In the genomic region with DNA sequence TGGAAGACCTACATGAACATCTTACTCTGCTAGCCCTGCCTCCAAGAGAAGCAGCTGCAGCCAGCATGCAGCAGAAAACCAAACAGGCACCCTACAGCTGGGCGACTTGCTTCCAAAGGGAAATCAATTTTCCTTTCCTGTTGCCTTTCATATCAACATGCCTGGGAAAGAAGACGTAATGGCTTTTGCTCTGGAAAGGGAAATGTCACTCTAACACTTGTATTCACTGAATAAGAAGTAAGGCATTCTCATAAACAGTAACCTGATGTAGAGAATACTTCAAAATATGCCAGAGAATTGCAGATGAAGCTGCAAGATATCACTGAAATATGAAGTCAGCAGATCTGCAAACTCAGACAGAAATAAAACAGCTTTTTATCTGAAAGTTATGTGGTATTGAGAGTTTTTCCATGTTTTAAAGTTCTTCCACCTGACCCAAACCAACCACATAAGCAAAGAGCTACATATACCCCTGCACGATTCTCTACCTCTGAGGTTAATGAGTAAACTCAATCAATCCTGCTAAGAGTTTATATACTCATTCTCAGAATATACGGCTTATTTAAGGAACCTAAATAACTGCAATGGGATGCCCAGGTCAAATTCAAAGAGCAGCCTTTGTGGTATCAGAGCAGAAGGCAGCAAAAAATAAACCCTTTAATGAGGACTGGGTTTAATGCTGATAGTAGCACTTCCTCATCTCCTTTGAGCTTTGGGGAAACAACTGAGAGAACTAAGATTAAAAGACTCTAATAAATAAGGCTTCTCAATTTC, we compare ENCODE assay signal across 1 cellular context.
TF ChIP-seq lines count a peak whose summit lies in the region.

No MANE protein-coding gene starts in this region.

TF ChIP-seq in SK-N-SH, 30 proteins besides CTCF, POLR2A, EP300 and RAD21 (continued from another document):
- TF ChIP-seq, protein P1, sequence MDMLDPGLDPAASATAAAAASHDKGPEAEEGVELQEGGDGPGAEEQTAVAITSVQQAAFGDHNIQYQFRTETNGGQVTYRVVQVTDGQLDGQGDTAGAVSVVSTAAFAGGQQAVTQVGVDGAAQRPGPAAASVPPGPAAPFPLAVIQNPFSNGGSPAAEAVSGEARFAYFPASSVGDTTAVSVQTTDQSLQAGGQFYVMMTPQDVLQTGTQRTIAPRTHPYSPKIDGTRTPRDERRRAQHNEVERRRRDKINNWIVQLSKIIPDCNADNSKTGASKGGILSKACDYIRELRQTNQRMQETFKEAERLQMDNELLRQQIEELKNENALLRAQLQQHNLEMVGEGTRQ (IDR thresholded peaks at IDR 0.05; ENCODE audit: borderline replicate concordance, low read depth, low read length) = no peak
- TF ChIP-seq MEF2A (IDR thresholded peaks at IDR 0.05; ENCODE audit: borderline replicate concordance, low read depth) (no peak), ELF1 (IDR thresholded peaks at IDR 0.05) (no peak)
